8 cellular contexts compared by ENCODE assay signal in genomic region chr10:116684781-116685180, GRCh38.
"Had no signal": no experiment of that assay in that cellular context is flagged by ENCODE, and none has a peak within 500 bp of the region (broad histone marks: within the 10 kb centered on the region; RNA-seq: fewer than 3 reads in every experiment).

No MANE protein-coding gene starts in this region.

- H3K9ac ChIP-seq: GM23248 had no signal

- H3K9me3 ChIP-seq: HAP-1 had no signal

- DNase-seq: GM23248, GOT3, H7, HFFc6, IMR-90 had no signal

- H3K4me1 ChIP-seq: HAP-1 had no signal

- H3K4me3 ChIP-seq: GM23248, HAP-1, K562 had no signal

- H3K36me3 ChIP-seq: HAP-1 had no signal

- ATAC-seq: HCT116, K562 had no signal

- H2AFZ ChIP-seq: GM23248 had no signal

- H3K27ac ChIP-seq: GM23248 had no signal
